In the genomic region with DNA sequence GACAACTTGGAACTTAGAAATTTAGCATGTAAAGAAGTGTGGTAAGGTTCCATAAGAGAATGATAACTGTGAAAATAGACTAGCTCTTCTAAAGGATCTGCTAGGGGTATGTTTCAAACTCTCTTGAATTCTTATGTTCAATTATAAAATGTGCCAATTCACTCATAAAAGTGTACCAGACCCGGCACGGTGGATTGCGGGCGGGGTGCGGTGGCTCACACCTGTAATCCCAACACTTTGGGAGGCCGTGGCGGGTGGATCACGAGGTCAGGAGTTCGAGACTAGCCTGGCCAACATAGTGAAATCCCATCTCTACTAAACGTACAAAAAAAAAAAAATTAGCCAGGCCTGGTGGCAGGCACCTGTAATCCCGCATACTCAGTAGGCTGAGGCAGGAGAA, we compare ENCODE assay signal across 15 cellular contexts.
DNase-seq lines count a peak whose midpoint lies in the region; TF ChIP-seq lines count a peak whose summit lies in the region.
"Had no signal": no experiment of that assay in that cellular context is flagged by ENCODE, and none has a peak within 500 bp of the region (broad histone marks: within the 10 kb centered on the region; RNA-seq: fewer than 3 reads in every experiment).

No MANE protein-coding gene starts in this region.

- no peaks in the 10 kb centered on the region for H3K36me3 ChIP-seq in A673 (ENCODE audit: insufficient read depth, low read length, poor library complexity, severe bottlenecking)
- H3K36me3 ChIP-seq in colonic mucosa: no peaks in the 10 kb centered on the region

- H3K4me1 Mint-ChIP-seq in HFFc6 (ENCODE audit: low read depth): peaks cover 41% of the 10 kb centered on the region
- H3K4me1 Mint-ChIP-seq in chondrocyte (ENCODE audit: low read depth): peaks cover 35% of the 10 kb centered on the region
- peaks cover 33% of the 10 kb centered on the region for H3K4me1 Mint-ChIP-seq in osteocyte (ENCODE audit: unreplicated experiment)
- H3K4me1 Mint-ChIP-seq: B cell had no signal

- H3K9me3 ChIP-seq in A673 (ENCODE audit: low read depth, low read length, poor library complexity, severe bottlenecking) (peaks cover 6% of the 10 kb centered on the region), colonic mucosa (no peaks in the 10 kb centered on the region)

- TF ChIP-seq CTCF in A673 (conservative IDR thresholded peaks at IDR 0.05; ENCODE audit: low read depth, low read length) (no peak), HFFc6 (IDR thresholded peaks at IDR 0.05) (no peak), chondrocyte (IDR thresholded peaks at IDR 0.05) (no peak), osteocyte (IDR thresholded peaks at IDR 0.05) (no peak), colonic mucosa (IDR thresholded peaks at IDR 0.05) (no peak)

- H3K4me3 ChIP-seq in A673 (ENCODE audit: low read depth, low read length, poor library complexity, severe bottlenecking) (no peak overlapping the region), colonic mucosa (no peak overlapping the region)

- no peak overlapping the region for H3K9ac ChIP-seq in colonic mucosa (ENCODE audit: low read depth in 2 of 2, low read length in 2 of 2)
- H3K9ac ChIP-seq: KMS-11 had no signal

- CTCF ChIA-PET in A673 (lab: Charles Lee): interaction anchor here (0.8 kb wide), 1 partner anchor 9 kb away, joined by 5 read pairs; no protein-coding TSS in a partner anchor

- H3K9me3 Mint-ChIP-seq in HFFc6 (peaks cover 7% of the 10 kb centered on the region; the same call in 1 of the 2 replicates), chondrocyte (ENCODE audit: low read depth) (peaks cover 6% of the 10 kb centered on the region), osteocyte (ENCODE audit: unreplicated experiment) (peaks cover 3% of the 10 kb centered on the region)
- H3K9me3 Mint-ChIP-seq: CD4-positive, alpha-beta T cell had no signal

- no TSS peak for BruUV-seq in A673 (replicated peaks; lab: Mats Ljungman, UMichigan)

- DNase-seq in A673 (ENCODE audit: low spot score) (no peak), HFFc6 (no peak), chondrocyte (ENCODE audit: low spot score) (no peak), osteocyte (ENCODE audit: extremely low spot score, unreplicated experiment) (no peak), NCI-H1048 (lab: John Stamatoyannopoulos, UW) (no peak), DMS153 (lab: John Stamatoyannopoulos, UW) (no peak), colonic mucosa (no peak)
- no peak for DNase-seq in stimulated activated CD4-positive, alpha-beta T cell treated with anti-CD3 and anti-CD28 coated beads, Interleukin-1b, Interleukin-23, amount 100 ng/mL, for 48 hours
- DNase-seq: CD4-positive, alpha-beta T cell; DMS79; NCI-H1092 treated with DMSO at 0.1 percent for 48 hours; NCI-H524; SHP77 treated with DMSO at 0.1 percent for 48 hours had no signal

- POLR2A ChIA-PET in A673 (lab: Charles Lee; ENCODE audit: low non-redundant PET): no interaction called here

- H3K4me3 Mint-ChIP-seq in HFFc6 (no peak overlapping the region), chondrocyte (ENCODE audit: unreplicated experiment) (no peak overlapping the region), osteocyte (ENCODE audit: unreplicated experiment) (no peak overlapping the region)
- H3K4me3 Mint-ChIP-seq: B cell; CD4-positive, alpha-beta T cell had no signal

- H3K27ac Mint-ChIP-seq in HFFc6 (0 out of 2 replicates have a peak overlapping the region, but pooled peaks have one; percentile 6), chondrocyte (ENCODE audit: unreplicated experiment) (peak overlapping the region; percentile 89), osteocyte (ENCODE audit: unreplicated experiment) (peak overlapping the region; percentile 36)
- H3K27ac Mint-ChIP-seq: B cell; CD4-positive, alpha-beta T cell had no signal

- H3K36me3 Mint-ChIP-seq in HFFc6 (ENCODE audit: low read depth) (peaks cover 11% of the 10 kb centered on the region; the same call in 1 of the 2 replicates), chondrocyte (ENCODE audit: low read depth) (no peaks in the 10 kb centered on the region), osteocyte (ENCODE audit: unreplicated experiment) (no peaks in the 10 kb centered on the region)

- no peaks in the 10 kb centered on the region; the same call in 1 of the 2 replicates for H3K27me3 Mint-ChIP-seq in HFFc6 (ENCODE audit: insufficient read depth)
- no peaks in the 10 kb centered on the region for H3K27me3 Mint-ChIP-seq in chondrocyte (ENCODE audit: low read depth)
- H3K27me3 Mint-ChIP-seq in osteocyte (ENCODE audit: unreplicated experiment): no peaks in the 10 kb centered on the region

- H3K27me3 ChIP-seq in A673 (replicated peaks; ENCODE audit: insufficient read depth, low read depth, low read length, poor library complexity) (no peaks in the 10 kb centered on the region), colonic mucosa (no peaks in the 10 kb centered on the region)

- intact Hi-C loops in A673 (cut with micrococcal nuclease; ENCODE audit: unreplicated experiment): no loop called here
- intact Hi-C loops in colonic mucosa (cut with DNase I): no loop called here

- H3K4me1 ChIP-seq in A673 (ENCODE audit: insufficient read depth, low read length, poor library complexity, severe bottlenecking): peaks cover 39% of the 10 kb centered on the region
- no peaks in the 10 kb centered on the region for H3K4me1 ChIP-seq in colonic mucosa

- peak overlapping the region; percentile 80 for H3K27ac ChIP-seq in A673 (ENCODE audit: low read depth, low read length, poor library complexity, severe bottlenecking)
- H3K27ac ChIP-seq in colonic mucosa: no peak overlapping the region
- H3K27ac ChIP-seq: KMS-11 had no signal

Comparison
In these comparisons a context has a peak if more than half of its experiments do, and no peak if none do; other contexts are left out.
1. H3K27ac Mint-ChIP-seq: peak in every context shown above with its lines; median percentile 89 in chondrocyte; 36 in osteocyte; 6 in HFFc6.